In genomic region chr3:49667701-49668413, GRCh38 we compare ENCODE assay signal across 16 cellular contexts.
"Had no signal": no experiment of that assay in that cellular context is flagged by ENCODE, and none has a peak within 500 bp of the region (broad histone marks: within the 10 kb centered on the region; RNA-seq: fewer than 3 reads in every experiment).

No MANE protein-coding gene starts in this region.

- DNase-seq: activated naive CD4-positive, alpha-beta T cell treated with Interleukin-2 at 50 U/mL for 16 hours; colonic mucosa; hippocampal formation; left lung; naive thymus-derived CD8-positive, alpha-beta T cell; ovary; SK-N-SH; stimulated activated CD4-positive, alpha-beta T cell treated with anti-CD3 and anti-CD28 coated beads, Interleukin-12 subunit alpha, Interleukin-12 subunit beta, amount 100 ng/mL, for 4 hours; T-cell; T-helper 9 cell; transverse colon had no signal

- H3K36me3 Mint-ChIP-seq: memory B cell; naive thymus-derived CD8-positive, alpha-beta T cell; stimulated activated effector memory CD8-positive, alpha-beta T cell treated with anti-CD3 and anti-CD28 coated beads, Interleukin-12 subunit alpha, Interleukin-12 subunit beta, amount 100 ng/mL, for 72 hours; T-cell had no signal

- H3K9me3 Mint-ChIP-seq: activated T-helper 17 cell treated with anti-CD3 and anti-CD28 coated beads, Interleukin-2, amount 50 U/mL, for 72 hours; memory B cell; naive thymus-derived CD8-positive, alpha-beta T cell; stimulated activated effector memory CD8-positive, alpha-beta T cell treated with anti-CD3 and anti-CD28 coated beads, Interleukin-12 subunit alpha, Interleukin-12 subunit beta, amount 100 ng/mL, for 72 hours; T-cell had no signal

- H3K27ac ChIP-seq: colonic mucosa, esophagus muscularis mucosa, left lung, ovary, transverse colon had no signal

- H3K4me1 ChIP-seq: colonic mucosa, esophagus muscularis mucosa, transverse colon had no signal

- H3K27ac Mint-ChIP-seq: activated T-helper 17 cell treated with anti-CD3 and anti-CD28 coated beads, Interleukin-2, amount 50 U/mL, for 72 hours; memory B cell; naive thymus-derived CD8-positive, alpha-beta T cell; stimulated activated effector memory CD8-positive, alpha-beta T cell treated with anti-CD3 and anti-CD28 coated beads, Interleukin-12 subunit alpha, Interleukin-12 subunit beta, amount 100 ng/mL, for 72 hours had no signal

- H3K4me2 ChIP-seq: SK-N-SH had no signal

- H3K9ac ChIP-seq: SK-N-SH had no signal

- H3K4me3 ChIP-seq: colonic mucosa, esophagus muscularis mucosa, left lung, ovary, transverse colon had no signal

- H3K9me3 ChIP-seq: colonic mucosa, esophagus muscularis mucosa, left lung, ovary, SK-N-SH, transverse colon had no signal

- H3K27me3 Mint-ChIP-seq: activated T-helper 17 cell treated with anti-CD3 and anti-CD28 coated beads, Interleukin-2, amount 50 U/mL, for 72 hours; naive thymus-derived CD8-positive, alpha-beta T cell had no signal

- ATAC-seq: activated CD4-positive, CD25-positive, alpha-beta regulatory T cell treated with anti-CD3 and anti-CD28 coated beads, Interleukin-2, amount 50 U/mL, for 24 hours; activated T-helper 17 cell treated with anti-CD3 and anti-CD28 coated beads, Interleukin-2, amount 50 U/mL, for 72 hours; left lung; naive thymus-derived CD8-positive, alpha-beta T cell; stimulated activated effector memory CD8-positive, alpha-beta T cell treated with anti-CD3 and anti-CD28 coated beads, Interleukin-12 subunit alpha, Interleukin-12 subunit beta, amount 100 ng/mL, for 72 hours; T-cell had no signal

- H3K36me3 ChIP-seq: colonic mucosa, esophagus muscularis mucosa, left lung, ovary, transverse colon had no signal

- H3K27me3 ChIP-seq: colonic mucosa, left lung, ovary had no signal

- H3K4me3 Mint-ChIP-seq: activated T-helper 17 cell treated with anti-CD3 and anti-CD28 coated beads, Interleukin-2, amount 50 U/mL, for 72 hours; memory B cell; naive thymus-derived CD8-positive, alpha-beta T cell; stimulated activated effector memory CD8-positive, alpha-beta T cell treated with anti-CD3 and anti-CD28 coated beads, Interleukin-12 subunit alpha, Interleukin-12 subunit beta, amount 100 ng/mL, for 72 hours; T-cell had no signal
